ENCODE assay signal across 21 cellular contexts in the genomic region with DNA sequence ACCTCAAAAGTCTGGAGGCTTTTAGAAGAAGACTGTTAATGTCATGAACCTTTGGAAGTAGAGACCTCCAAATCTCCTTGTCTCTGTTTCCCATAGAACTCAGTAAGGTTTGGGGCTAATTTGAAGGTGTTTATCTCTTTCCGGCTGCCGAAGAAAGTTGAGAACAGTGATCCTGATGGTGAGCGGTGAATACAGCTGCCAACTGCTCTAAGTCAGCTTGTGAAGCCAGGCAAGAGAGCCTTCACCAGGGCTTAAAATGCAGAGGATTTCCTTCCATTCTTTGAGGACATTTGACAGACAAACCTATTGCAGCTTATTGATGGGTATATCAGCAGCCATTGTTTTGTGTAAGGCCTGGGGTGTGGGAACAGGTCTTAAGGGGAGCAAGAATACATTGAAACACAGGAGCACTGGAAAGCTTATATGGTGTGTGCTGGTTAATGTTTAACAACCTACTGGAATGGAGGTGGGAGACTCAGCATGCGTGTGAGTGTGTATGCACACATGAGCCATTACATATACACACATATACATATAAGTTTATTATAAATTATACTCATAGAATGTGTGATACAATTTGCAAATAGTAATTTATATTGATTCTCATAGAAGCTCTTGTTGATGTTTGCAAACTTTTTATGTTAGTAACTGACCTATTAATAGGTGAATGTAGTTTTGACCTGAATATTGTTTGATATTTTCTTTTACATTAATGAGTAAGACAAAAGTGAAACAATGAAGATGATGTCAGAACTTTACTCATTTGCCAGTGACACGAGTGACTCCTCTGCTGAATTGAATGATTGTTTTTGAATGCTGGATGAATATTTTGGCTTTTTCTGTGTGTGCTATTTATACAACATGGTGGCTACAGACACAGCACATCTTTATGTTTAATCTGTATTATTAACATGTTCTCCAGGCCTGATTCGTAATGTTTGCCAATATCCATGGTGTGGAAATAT. TPM values are rescaled to one million over a fixed set of nuclear protein-coding genes. Genes with fewer than 3 reads are reported as not detected.
DNase-seq lines count a peak whose midpoint lies in the region; ATAC-seq, FAIRE-seq and TF ChIP-seq lines count a peak whose summit lies in the region.
"Had no signal": no experiment of that assay in that cellular context is flagged by ENCODE, and none has a peak within 500 bp of the region (broad histone marks: within the 10 kb centered on the region; RNA-seq: fewer than 3 reads in every experiment).

No MANE protein-coding gene starts in this region.

- in situ Hi-C loops in GM12878 (cut with MboI), result no loop called here

- no peak for FAIRE-seq in GM12878 (lab: Jason Lieb, UNC)

- POLR2A ChIA-PET in GM12878 (lab: Charles Lee), result no interaction called here

- no peak overlapping the region for H3K9ac ChIP-seq in GM12878 (ENCODE audit: control insufficient read depth, insufficient read depth, low read length)
- H3K9ac ChIP-seq: SK-N-SH had no signal

- no peak overlapping the region for H2AFZ ChIP-seq in GM12878 (ENCODE audit: control insufficient read depth, low read depth, low read length)

- H3K4me3 ChIP-seq in heart left ventricle (no peak overlapping the region), GM12878 (no peak overlapping the region)
- H3K4me3 ChIP-seq: HAP-1, prostate gland, uterus had no signal

- H3K4me1 ChIP-seq in heart left ventricle, result peaks cover 0 to 57% (median 26%) of the 10 kb centered on the region in 12 donors
- peaks cover 6% of the 10 kb centered on the region for H3K4me1 ChIP-seq in GM12878 (ENCODE audit: control insufficient read depth, insufficient read depth, low read length)
- H3K4me1 ChIP-seq: prostate gland, uterus had no signal

- no peak for TF ChIP-seq EP300 in GM12878 (IDR thresholded peaks at IDR 0.05; ENCODE audit: borderline replicate concordance in 1 of 2, control insufficient read depth in 1 of 2, low read depth in 2 of 2, low read length in 2 of 2)

- H3K36me3 ChIP-seq in heart left ventricle (no peaks in the 10 kb centered on the region), GM12878 (ENCODE audit: control insufficient read depth in 2 of 2, insufficient read depth in 2 of 2, low read length in 1 of 2) (no peaks in the 10 kb centered on the region)
- H3K36me3 ChIP-seq: HAP-1, prostate gland, uterus had no signal

- CTCF ChIA-PET in GM12878 (lab: Yijun Ruan, JAX), result interaction anchor here (1.6 to 2.3 kb wide), 2 partner anchors 28 to 198 kb away, joined by 5 read pairs; no protein-coding TSS in a partner anchor

- no peak overlapping the region for H3K4me2 ChIP-seq in GM12878 (ENCODE audit: control insufficient read depth, insufficient read depth)
- H3K4me2 ChIP-seq: SK-N-SH had no signal

- DNase-seq in heart left ventricle (no peak), cardiac septum (ENCODE audit: low spot score) (no peak), GM12878 (ENCODE audit: low read depth, low spot score) (no peak), naive B cell (no peak), substantia nigra (lab: John Stamatoyannopoulos, UW) (no peak), AG08396 (ENCODE audit: low spot score) (no peak), DMS79 treated with DMSO at 0.1 percent for 48 hours (lab: John Stamatoyannopoulos, UW) (no peak)
- DNase-seq: KBM-7; left ventricle myocardium superior; naive thymus-derived CD4-positive, alpha-beta T cell; NCI-H1092; NCI-H69; OCI-M1; SK-N-SH; stimulated activated CD4-positive, alpha-beta T cell treated with anti-CD3 and anti-CD28 coated beads, Interleukin-15, amount 100 ng/mL, for 24 hours; uterus had no signal

- no peaks in the 10 kb centered on the region for H3K9me3 ChIP-seq in heart left ventricle
- H3K9me3 ChIP-seq in GM12878 (replicated peaks; ENCODE audit: control insufficient read depth, insufficient read depth, low read length), result no peaks in the 10 kb centered on the region
- H3K9me3 ChIP-seq: HAP-1, prostate gland, SK-N-SH, uterus had no signal

- H3K4me3 Mint-ChIP-seq in naive B cell, result peak overlapping the region in 7 of 8 donors; percentile 13 to 80 (median 38)
- H3K4me3 Mint-ChIP-seq: central memory CD8-positive, alpha-beta T cell; naive thymus-derived CD4-positive, alpha-beta T cell; stimulated activated naive CD8-positive, alpha-beta T cell treated with anti-CD3 and anti-CD28 coated beads, Interleukin-15, Interleukin-2, amounts not matched to agents 100 ng/mL and 50 ng/mL, for 24 hours had no signal

- H3K27me3 ChIP-seq in heart left ventricle (no peaks in the 10 kb centered on the region), GM12878 (replicated peaks in 1 of 2; ENCODE audit: control insufficient read depth in 2 of 2, insufficient read depth in 2 of 2, low read length in 1 of 2) (no peaks in the 10 kb centered on the region)
- H3K27me3 ChIP-seq: uterus had no signal

- peaks cover 5 to 12% of the 10 kb centered on the region in 2 donors for H3K36me3 Mint-ChIP-seq in naive B cell

- intact Hi-C loops in heart left ventricle (cut with DNase I) (loop anchor here in 1 of 10 donors (10.0 kb wide), 1 partner anchor 47 kb away; no protein-coding TSS in a partner anchor), cardiac septum (cut with DNase I) (loop anchor here (5.0 kb wide), 1 partner anchor 65 kb away; no protein-coding TSS in a partner anchor), GM12878 (cut with micrococcal nuclease; ENCODE audit: unreplicated experiment) (no loop called here)

- H3K27me3 Mint-ChIP-seq in naive B cell, result no peaks in the 10 kb centered on the region
- H3K27me3 Mint-ChIP-seq: central memory CD8-positive, alpha-beta T cell had no signal

- ATAC-seq in heart left ventricle (no peak), GM12878 (peak; percentile 44), naive B cell (ENCODE audit: low read depth in 2 of 2) (no peak), GM18868 (IDR thresholded peaks at IDR 0.05; ENCODE audit: unreplicated experiment) (no peak)
- ATAC-seq: left ventricle myocardium superior; naive thymus-derived CD4-positive, alpha-beta T cell had no signal

- H3K79me2 ChIP-seq in GM12878 (ENCODE audit: control insufficient read depth, insufficient read depth, low read length), result no peaks in the 10 kb centered on the region

- H3K9me3 Mint-ChIP-seq in naive B cell, result no peaks in the 10 kb centered on the region
- H3K9me3 Mint-ChIP-seq: central memory CD8-positive, alpha-beta T cell; naive thymus-derived CD4-positive, alpha-beta T cell; stimulated activated naive CD8-positive, alpha-beta T cell treated with anti-CD3 and anti-CD28 coated beads, Interleukin-15, Interleukin-2, amounts not matched to agents 100 ng/mL and 50 ng/mL, for 24 hours had no signal

- SMC1A ChIA-PET in GM12878 (lab: Charles Lee; ENCODE audit: uncharacterized antibody, unreplicated experiment), result interaction anchor here (0.6 to 2.6 kb wide), 10 partner anchors 11 to 101 kb away, joined by 3 to 13 read pairs (median 4); partner anchors contain the start of gene PLEKHG1

- RAD21 ChIA-PET in GM12878 (lab: Charles Lee; ENCODE audit: unreplicated experiment), result interaction anchor here (0.9 to 2.0 kb wide), 4 partner anchors 13 to 17 kb away, joined by 3 to 8 read pairs (median 4); no protein-coding TSS in a partner anchor

- peaks cover 74 to 97% (median 94%) of the 10 kb centered on the region in 3 donors for H3K4me1 Mint-ChIP-seq in naive B cell

- BruUV-seq in GM12878 (replicated peaks; lab: Mats Ljungman, UMichigan), result no TSS peak

- peak overlapping the region; percentile 79 to 99 (median 89) for H3K27ac Mint-ChIP-seq in naive B cell
- H3K27ac Mint-ChIP-seq: naive thymus-derived CD4-positive, alpha-beta T cell; stimulated activated naive CD8-positive, alpha-beta T cell treated with anti-CD3 and anti-CD28 coated beads, Interleukin-15, Interleukin-2, amounts not matched to agents 100 ng/mL and 50 ng/mL, for 24 hours had no signal

- H3K27ac ChIP-seq in heart left ventricle, result peak overlapping the region in 9 of 12 donors; percentile 12 to 55 (median 45)
- H3K27ac ChIP-seq in GM12878 (ENCODE audit: control insufficient read depth, insufficient read depth), result no peak overlapping the region
- peak overlapping the region; percentile 46 for H3K27ac ChIP-seq in substantia nigra (ENCODE audit: low read depth, low read length, poor library complexity, severe bottlenecking)
- H3K27ac ChIP-seq: prostate gland, uterus had no signal

- WGBS in heart left ventricle, 4 donors, result 65 to 79% (median 76%) methylated on average over 6 of the region's 6 CpGs
- 65% methylated on average over 6 of the region's 6 CpGs for whole genome bisulfite sequencing in GM12878 (ENCODE audit: insufficient coverage, insufficient replicate concordance, low lambda C conversion rate, missing lambda C conversion rate)

- no peak for TF ChIP-seq POLR2A in heart left ventricle (IDR thresholded peaks at IDR 0.05)
- no peak for TF ChIP-seq POLR2A in GM12878 (IDR thresholded peaks at IDR 0.05; ENCODE audit: low read depth, low read length)

- TF ChIP-seq CTCF in heart left ventricle (IDR thresholded peaks at IDR 0.05) (no peak), GM12878 (IDR thresholded peaks at IDR 0.05 in 2 of 3, conservative IDR thresholded peaks at IDR 0.05 in 1 of 3; ENCODE audit: control insufficient read depth in 2 of 3, extremely low read depth in 1 of 3, insufficient read depth in 1 of 3, low read depth in 3 of 3, low read length in 3 of 3) (no peak)

- no peak for TF ChIP-seq RAD21 in GM12878 (IDR thresholded peaks at IDR 0.05; ENCODE audit: insufficient read depth, low read depth, low read length)

- no peaks in the 10 kb centered on the region for H4K20me1 ChIP-seq in GM12878 (ENCODE audit: control insufficient read depth, insufficient read depth)

TF ChIP-seq in GM12878, 131 proteins besides CTCF, POLR2A, EP300 and RAD21 (continues in another document):
- TF ChIP-seq ATF7 (IDR thresholded peaks at IDR 0.05; ENCODE audit: low read depth), result peak; percentile 50

RNA-seq across cellular contexts. Expression of gene PLEKHG1, which starts 18.1 kb away (rescaled TPM):
- total RNA-seq in heart left ventricle (10 to 100 TPM in 6 of 9 donors, 1 to 10 TPM in 3; 6.1 to 27.0 (median 11.8) TPM), cardiac septum (19.5 TPM), GM12878 (2014; rRNA removed) (7.3 and 10.0 TPM in 2 replicates), GM12878 (2014; rRNA removed; fragmentation: Illumina TruSeq; extraction: Trizol) (4.5 and 4.7 TPM in 2 replicates), GM12878 (2021) (7.3 and 8.3 TPM in 2 replicates)
- polyA plus RNA-seq in heart left ventricle (1 to 10 TPM; 2.2 to 5.3 TPM), GM12878 (2011; rRNA removed) (15.0 and 17.2 TPM in 2 replicates), GM12878 (2014; fragmentation: Illumina TruSeq; extraction: Trizol) (5.3 and 9.9 TPM in 2 replicates), GM12878 (2014; fragmentation: Nextera tagmentation; extraction: Ambion mirVana) (1 to 10 TPM in 1 of 2 experiments, under 1 TPM in 1; 0.77 to 1.1 TPM), GM12878 (2014; rRNA removed) (3.8 and 6.0 TPM in 2 replicates), GM12878 (2016; fragmentation: Nextera tagmentation; extraction: Ambion mirVana) (1 to 10 TPM; 2.8 to 4.3 TPM), naive B cell (ENCODE audit: low read depth in 6 of 6) (10 to 100 TPM; 38.3 to 82.2 (median 50.0) TPM)
- total RNA-seq in GM12878 (2013; cell fraction: nucleolus; rRNA removed), result 150 TPM in 2 replicates
- 2.2 TPM for polyA plus RNA-seq in GM12878 (2011; ENCODE audit: low read depth)
- 10.9 and 14.1 TPM in 2 replicates for polyA plus RNA-seq in GM12878 (2011; cell fraction: cytosol; rRNA removed)
- polyA plus RNA-seq in GM12878 (2011; cell fraction: nucleus; rRNA removed), result 22.8 and 24.8 TPM in 2 replicates
- 3.2 and 3.6 TPM in 2 replicates for polyA plus RNA-seq in GM12878 (2012)
- 52.1 and 55.8 TPM in 2 replicates for polyA minus RNA-seq in GM12878 (2011; rRNA and poly(A)+ RNA removed)
- 11.5 and 12.0 TPM in 2 replicates for polyA minus RNA-seq in GM12878 (2011; cell fraction: cytosol; rRNA and poly(A)+ RNA removed)
- polyA minus RNA-seq in GM12878 (2011; cell fraction: nucleus; rRNA and poly(A)+ RNA removed), result 58.5 and 77.3 TPM in 2 replicates
